In genomic region chr5:757931-758697, GRCh38 we compare ENCODE assay signal across 10 cellular contexts. TPM values are rescaled to one million over a fixed set of nuclear protein-coding genes. Genes with fewer than 3 reads are reported as not detected.
DNase-seq lines count a peak whose midpoint lies in the region; ATAC-seq and TF ChIP-seq lines count a peak whose summit lies in the region.
"Had no signal": no experiment of that assay in that cellular context is flagged by ENCODE, and none has a peak within 500 bp of the region (broad histone marks: within the 10 kb centered on the region; RNA-seq: fewer than 3 reads in every experiment).

No MANE protein-coding gene starts in this region.

- H3K27ac ChIP-seq in duodenal mucosa (ENCODE audit: low read depth, low read length) (peak overlapping the region; percentile 1), foreskin keratinocyte (no peak overlapping the region), SJCRH30 (no peak overlapping the region)

- intact Hi-C loops in mucosa of descending colon (cut with DNase I, micrococcal nuclease), result no loop called here

- H3K9ac ChIP-seq in duodenal mucosa (ENCODE audit: low read depth in 1 of 2, low read length in 2 of 2), result peak overlapping the region; percentile 30 to 52

- H3K36me3 ChIP-seq in BE2C (no peaks in the 10 kb centered on the region), duodenal mucosa (ENCODE audit: control insufficient read depth in 1 of 2, insufficient read depth in 2 of 2, low read length in 2 of 2) (no peaks in the 10 kb centered on the region), mucosa of descending colon (ENCODE audit: low read depth) (no peaks in the 10 kb centered on the region), SJCRH30 (no peaks in the 10 kb centered on the region)

- TF ChIP-seq CTCF in BE2C (IDR thresholded peaks at IDR 0.05; ENCODE audit: low read depth, low read length) (no peak), mucosa of descending colon (IDR thresholded peaks at IDR 0.05) (no peak), foreskin keratinocyte (conservative IDR thresholded peaks at IDR 0.05) (no peak)

- H3K4me1 ChIP-seq in BE2C (no peaks in the 10 kb centered on the region), duodenal mucosa (ENCODE audit: control insufficient read depth in 1 of 2, insufficient read depth in 2 of 2, low read length in 2 of 2) (peaks cover 28 to 36% of the 10 kb centered on the region in 2 donors), mucosa of descending colon (ENCODE audit: low read depth) (peaks cover 31% of the 10 kb centered on the region), foreskin keratinocyte (no peaks in the 10 kb centered on the region), SJCRH30 (no peaks in the 10 kb centered on the region)

- no peaks in the 10 kb centered on the region for H3K27me3 ChIP-seq in BE2C
- H3K27me3 ChIP-seq in duodenal mucosa (ENCODE audit: control insufficient read depth in 1 of 2, insufficient read depth in 2 of 2, low read length in 2 of 2), result no peaks in the 10 kb centered on the region
- peaks cover 24% of the 10 kb centered on the region for H3K27me3 ChIP-seq in foreskin keratinocyte
- H3K27me3 ChIP-seq in SJCRH30, result no peaks in the 10 kb centered on the region

- peak; percentile 59 for DNase-seq in BE2C
- DNase-seq in NCI-H146 treated with DMSO at 0.1 percent for 48 hours (lab: John Stamatoyannopoulos, UW; ENCODE audit: unreplicated experiment), result peak; percentile 37
- DNase-seq in mucosa of descending colon, result peak; percentile 60 to 70 (median 61)
- no peak for DNase-seq in NCI-H2029 treated with DMSO at 0.1 percent for 48 hours (lab: John Stamatoyannopoulos, UW)
- DNase-seq in foreskin keratinocyte, result no peak
- DNase-seq in SJCRH30, result no peak
- no peak for DNase-seq in dedifferentiated amniotic fluid mesenchymal stem cell (ENCODE audit: extremely low spot score)
- DNase-seq: DMS79, NCI-H1694 had no signal

- H3K4me3 ChIP-seq in BE2C (ENCODE audit: low read depth, low read length) (no peak overlapping the region), duodenal mucosa (ENCODE audit: low read depth in 1 of 2, low read length in 2 of 2) (peak overlapping the region; percentile 33 to 42), mucosa of descending colon (no peak overlapping the region), SJCRH30 (no peak overlapping the region)

- ATAC-seq in mucosa of descending colon, result peak; percentile 67
- ATAC-seq in foreskin keratinocyte, result no peak

- no peaks in the 10 kb centered on the region for H3K9me3 ChIP-seq in BE2C
- no peaks in the 10 kb centered on the region for H3K9me3 ChIP-seq in duodenal mucosa (ENCODE audit: control insufficient read depth in 1 of 2, low read length in 2 of 2)
- no peaks in the 10 kb centered on the region for H3K9me3 ChIP-seq in mucosa of descending colon
- H3K9me3 ChIP-seq in SJCRH30 (replicated peaks), result no peaks in the 10 kb centered on the region

RNA-seq across cellular contexts. Expression of gene ZDHHC11B, which starts 26.4 kb away (rescaled TPM):
- 21.0 TPM for polyA plus RNA-seq in BE2C (2012; ENCODE audit: insufficient read depth, insufficient read length, low read depth)
- total RNA-seq in mucosa of descending colon, result 1 to 10 TPM in 2 of 3 donors, under 1 TPM in 1; 0.41 to 6.4 (median 4.6) TPM
- total RNA-seq in foreskin keratinocyte, result 0.14 TPM in 1 of 2 replicates, not detected in the other
- polyA plus RNA-seq in foreskin keratinocyte, result 0.04 TPM in 1 of 2 replicates, not detected in the other
- total RNA-seq in SJCRH30 (2014; rRNA removed; shearing (Covaris generic)), result 0.22 TPM in 1 of 2 replicates, not detected in the other

Comparison
In these comparisons a context has a peak if more than half of its experiments do, and no peak if none do; other contexts are left out.
1. DNase-seq: peak in BE2C (single experiment), NCI-H146 treated with DMSO at 0.1 percent for 48 hours (single experiment) and mucosa of descending colon (3 of 3); none in NCI-H2029 treated with DMSO at 0.1 percent for 48 hours (single experiment), foreskin keratinocyte (0 of 2), SJCRH30 (0 of 2) and dedifferentiated amniotic fluid mesenchymal stem cell (single experiment).
2. H3K4me3 ChIP-seq: peak in duodenal mucosa (2 of 2); none in BE2C (single experiment), mucosa of descending colon (single experiment) and SJCRH30 (single experiment).